In the genomic region with DNA sequence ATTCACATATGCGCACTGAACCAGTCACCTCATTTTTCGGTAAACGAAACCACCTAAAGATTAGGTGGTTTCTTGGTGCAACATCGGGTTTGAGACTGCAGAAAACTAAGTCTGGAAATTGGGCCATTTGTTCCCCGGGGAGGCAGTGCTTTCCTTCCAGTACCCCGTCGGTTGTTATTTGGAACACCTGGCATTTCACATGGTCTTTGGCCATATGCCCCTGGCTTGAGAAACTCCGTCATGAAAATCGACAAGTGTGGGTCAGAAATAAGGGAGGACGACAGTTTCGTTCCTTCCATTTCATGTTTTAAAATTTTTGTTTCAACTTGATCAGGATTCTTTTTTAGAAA, we compare ENCODE assay signal across 8 cellular contexts. TPM values are rescaled to one million over a fixed set of nuclear protein-coding genes. Genes with fewer than 3 reads are reported as not detected.
DNase-seq lines count a peak whose midpoint lies in the region; ATAC-seq and TF ChIP-seq lines count a peak whose summit lies in the region.

No MANE protein-coding gene starts in this region.

- intact Hi-C loops in Panc1 (cut with micrococcal nuclease; ENCODE audit: unreplicated experiment): no loop called here

- H3K4me2 ChIP-seq in parathyroid adenoma (ENCODE audit: low read length): peak overlapping the region; percentile 99

- 24 to 30% methylated on average over 9 of the region's 11 CpGs for WGBS in gastroesophageal sphincter (ENCODE audit: low coverage in 1 of 2), 2 donors

- TF ChIP-seq POLR2A in gastroesophageal sphincter (IDR thresholded peaks at IDR 0.05): no peak

- peaks cover 30% of the 10 kb centered on the region for H3K27me3 ChIP-seq in Panc1 (ENCODE audit: control insufficient read depth, insufficient read depth, low read length)
- no peaks in the 10 kb centered on the region for H3K27me3 ChIP-seq in gastroesophageal sphincter
- H3K27me3 ChIP-seq in parathyroid adenoma (ENCODE audit: control insufficient read depth, insufficient read depth, low read length): no peaks in the 10 kb centered on the region

- H3K4me3 ChIP-seq in Panc1 (ENCODE audit: low read depth in 2 of 2, low read length in 2 of 2) (peak overlapping the region; percentile 55 to 66), gastroesophageal sphincter (peak overlapping the region; percentile 54 to 79), parathyroid adenoma (ENCODE audit: low read depth, low read length) (peak overlapping the region; percentile 62)

- BruUV-seq in Panc1 (replicated peaks; lab: Mats Ljungman, UMichigan): no TSS peak

- POLR2A ChIA-PET in Panc1 (lab: Charles Lee): no interaction called here

- DNase-seq in DMS 273 (lab: John Stamatoyannopoulos, UW; ENCODE audit: unreplicated experiment): peak; percentile 73
- DNase-seq in Panc1 (ENCODE audit: low read depth, low spot score): no peak
- DNase-seq in COLO829 (ENCODE audit: low spot score): no peak
- no peak for DNase-seq in kidney tubule cell (ENCODE audit: low spot score)

- TF ChIP-seq CTCF in Panc1 (IDR thresholded peaks at IDR 0.05) (no peak), gastroesophageal sphincter (IDR thresholded peaks at IDR 0.05) (no peak), parathyroid adenoma (IDR thresholded peaks at IDR 0.05) (no peak)

- H3K27ac ChIP-seq in Panc1 (ENCODE audit: low read length) (no peak overlapping the region), gastroesophageal sphincter (peak overlapping the region in 3 of 4 donors; percentile 87 to 91 (median 87)), parathyroid adenoma (no peak overlapping the region)

- no peak for TF ChIP-seq EP300 in gastroesophageal sphincter (IDR thresholded peaks at IDR 0.05)

- H2AFZ ChIP-seq in parathyroid adenoma: peak overlapping the region; percentile 88

- H3K9me3 ChIP-seq in Panc1 (ENCODE audit: control insufficient read depth, insufficient read depth, low read depth, low read length) (no peaks in the 10 kb centered on the region), gastroesophageal sphincter (no peaks in the 10 kb centered on the region), parathyroid adenoma (ENCODE audit: control insufficient read depth, low read length) (no peaks in the 10 kb centered on the region)

- H3K79me2 ChIP-seq in parathyroid adenoma: no peaks in the 10 kb centered on the region

- in situ Hi-C loops in Panc1 (cut with HindIII; ENCODE audit: low pct_unique_long_range_greater_than_20kb, low sequenced_read_pairs): no loop called here

- CTCF ChIA-PET in Panc1 (lab: Charles Lee): no interaction called here

- H3K4me1 ChIP-seq in Panc1 (ENCODE audit: control insufficient read depth, insufficient read depth, low read length): no peaks in the 10 kb centered on the region; the same call in 1 of the 2 replicates
- H3K4me1 ChIP-seq in gastroesophageal sphincter: peaks cover 0 to 43% (median 0%) of the 10 kb centered on the region in 3 donors
- H3K4me1 ChIP-seq in parathyroid adenoma: no peaks in the 10 kb centered on the region

- no peak overlapping the region for H3K9ac ChIP-seq in parathyroid adenoma

- ATAC-seq in Panc1 (no peak), gastroesophageal sphincter (no peak), HG02981 (IDR thresholded peaks at IDR 0.05; ENCODE audit: unreplicated experiment) (no peak), GM18858 (IDR thresholded peaks at IDR 0.05; ENCODE audit: unreplicated experiment) (no peak)

- no peaks in the 10 kb centered on the region for H3K36me3 ChIP-seq in Panc1 (ENCODE audit: control insufficient read depth, insufficient read depth, low read length)
- peaks cover 0 to 13% of the 10 kb centered on the region in 2 donors for H3K36me3 ChIP-seq in gastroesophageal sphincter
- H3K36me3 ChIP-seq in parathyroid adenoma (ENCODE audit: control insufficient read depth, insufficient read depth, low read length): no peaks in the 10 kb centered on the region

RNA-seq across cellular contexts. Expression of a gene that starts 0.5 kb away (rescaled TPM):
- total RNA-seq in Panc1 (2021; ENCODE audit: unreplicated experiment) (7.6 TPM), gastroesophageal sphincter (10 to 100 TPM; 15.4 to 38.3 (median 25.4) TPM)
- 4.4 TPM for polyA plus RNA-seq in Panc1 (2012; ENCODE audit: insufficient read length)

Comparison
In these comparisons a context has a peak if more than half of its experiments do, and no peak if none do; other contexts are left out.
1. H3K27ac ChIP-seq: peak in gastroesophageal sphincter (3 of 4); none in Panc1 (single experiment) and parathyroid adenoma (single experiment).
2. Peak in every context shown above with its lines, with median percentiles within 50 percentile points of each other: H3K4me3 ChIP-seq.